11 cellular contexts compared by ENCODE assay signal in genomic region chr5:168364738-168365550, GRCh38.
DNase-seq lines count a peak whose midpoint lies in the region; ATAC-seq, FAIRE-seq and TF ChIP-seq lines count a peak whose summit lies in the region.
"Had no signal": no experiment of that assay in that cellular context is flagged by ENCODE, and none has a peak within 500 bp of the region (broad histone marks: within the 10 kb centered on the region; RNA-seq: fewer than 3 reads in every experiment).

No MANE protein-coding gene starts in this region.

- H3K4me1 Mint-ChIP-seq in MCF 10A (ENCODE audit: insufficient read depth, unreplicated experiment) = peaks cover 32% of the 10 kb centered on the region
- H3K4me1 Mint-ChIP-seq: T-cell had no signal

- peak overlapping the region; percentile 60 for H3K9ac ChIP-seq in keratinocyte (ENCODE audit: control insufficient read depth, extremely low read depth, insufficient read depth, low read length)

- in situ Hi-C loops in transverse colon (cut with MboI; ENCODE audit: low pct_ligation_motif_present in 1 of 4, low pct_unique_long_range_greater_than_20kb in 1 of 4, low sequenced_read_pairs in 3 of 4) = no loop called here

- DNase-seq in HPDE6-E6E7 (ENCODE audit: extremely low spot score) (peak; percentile 44), MCF 10A (ENCODE audit: unreplicated experiment) (peak; percentile 84), keratinocyte (ENCODE audit: low read depth, low spot score) (no peak), suprapubic skin (ENCODE audit: low spot score in 2 of 2) (no peak), T-helper 1 cell (no peak), globus pallidus (ENCODE audit: low spot score) (no peak), transverse colon (no peak)
- DNase-seq: effector memory CD4-positive, alpha-beta T cell; NCI-H2029; T-cell had no signal

- H3K27ac ChIP-seq in keratinocyte (ENCODE audit: control insufficient read depth, insufficient read depth, low read length) (peak overlapping the region; percentile 75), suprapubic skin (peak overlapping the region; percentile 63), transverse colon (no peak overlapping the region)

- dilution Hi-C loops in keratinocyte (cut with MboI; ENCODE audit: extremely low pct_ligation_motif_present, low sequenced_read_pairs) = no loop called here

- H3K27me3 Mint-ChIP-seq in MCF 10A (ENCODE audit: insufficient read depth, unreplicated experiment) = no peaks in the 10 kb centered on the region
- H3K27me3 Mint-ChIP-seq: T-cell had no signal

- H3K27me3 ChIP-seq in keratinocyte (ENCODE audit: control insufficient read depth, extremely low read depth, insufficient read depth, low read length) (no peaks in the 10 kb centered on the region), suprapubic skin (peaks cover 3% of the 10 kb centered on the region), transverse colon (no peaks in the 10 kb centered on the region)

- H3K9me1 ChIP-seq in keratinocyte (ENCODE audit: control insufficient read depth, extremely low read depth, insufficient read depth, low read length) = peaks cover 4% of the 10 kb centered on the region

- peaks cover 7% of the 10 kb centered on the region for H3K9me3 Mint-ChIP-seq in MCF 10A (ENCODE audit: unreplicated experiment)
- H3K9me3 Mint-ChIP-seq: T-cell had no signal

- H3K9me3 ChIP-seq in keratinocyte (ENCODE audit: control insufficient read depth, low read depth, low read length) (no peaks in the 10 kb centered on the region), suprapubic skin (no peaks in the 10 kb centered on the region), transverse colon (no peaks in the 10 kb centered on the region)

- CTCF ChIA-PET in MCF 10A (lab: Yijun Ruan, JAX) = interaction anchor here (0.5 to 4.2 kb wide), 36 partner anchors 9 to 782 kb away, joined by 3 to 29 read pairs (median 4); partner anchors contain the start of genes RARS1 and WWC1

- FAIRE-seq in keratinocyte (lab: Jason Lieb, UNC) = peak; percentile 70

- no peaks in the 10 kb centered on the region for H3K36me3 Mint-ChIP-seq in MCF 10A (ENCODE audit: insufficient read depth, unreplicated experiment)
- H3K36me3 Mint-ChIP-seq: T-cell had no signal

- H3K36me3 ChIP-seq in keratinocyte (ENCODE audit: control insufficient read depth in 2 of 2, extremely low read depth in 1 of 2, insufficient read depth in 2 of 2, low read length in 2 of 2) (no peaks in the 10 kb centered on the region), suprapubic skin (no peaks in the 10 kb centered on the region), transverse colon (no peaks in the 10 kb centered on the region)

- H4K20me1 ChIP-seq in keratinocyte (ENCODE audit: control insufficient read depth, extremely low read depth, insufficient read depth, low read length) = no peaks in the 10 kb centered on the region

- POLR2A ChIA-PET in MCF 10A (lab: Yijun Ruan, JAX) = interaction anchor here (0.9 to 5.9 kb wide), 15 partner anchors 11 to 722 kb away, joined by 3 to 32 read pairs (median 4); partner anchors contain the start of gene WWC1

- no peak for TF ChIP-seq EP300 in suprapubic skin (IDR thresholded peaks at IDR 0.05)
- no peak for TF ChIP-seq EP300 in transverse colon (IDR thresholded peaks at IDR 0.05; ENCODE audit: low read depth)

- peaks cover 41% of the 10 kb centered on the region for H3K79me2 ChIP-seq in keratinocyte (ENCODE audit: control insufficient read depth, insufficient read depth, low read length)

- WGBS in suprapubic skin = 41% methylated on average over 12 of the region's 12 CpGs
- 35 to 57% methylated on average over 5 to 12 of the region's 12 CpGs for WGBS in transverse colon (ENCODE audit: low coverage in 1 of 2), 2 donors

- TF ChIP-seq POLR2A in suprapubic skin (IDR thresholded peaks at IDR 0.05) (no peak), transverse colon (IDR thresholded peaks at IDR 0.05) (no peak)

- intact Hi-C loops in MCF 10A (cut with micrococcal nuclease) (loop anchor here (1.0 to 5.0 kb wide), 3 partner anchors 42 to 96 kb away; partner anchors contain the start of gene WWC1), transverse colon (cut with DNase I; ENCODE audit: low total_unique reads) (no loop called here)

- no peak overlapping the region for H2AFZ ChIP-seq in keratinocyte (ENCODE audit: control insufficient read depth, low read length)

- ATAC-seq in GM19351 (IDR thresholded peaks at IDR 0.05; ENCODE audit: unreplicated experiment) = no peak
- ATAC-seq: T-cell had no signal

- no TSS peak for BruUV-seq in MCF 10A (replicated peaks; lab: Mats Ljungman, UMichigan)

- TF ChIP-seq CTCF in MCF 10A (IDR thresholded peaks at IDR 0.05; ENCODE audit: unreplicated experiment) (no peak), keratinocyte (optimal IDR thresholded peaks at IDR 0.05 in 1 of 3, IDR thresholded peaks at IDR 0.05 in 1 of 3, conservative IDR thresholded peaks at IDR 0.05 in 1 of 3; ENCODE audit: extremely low read depth in 1 of 3, insufficient read depth in 2 of 3, low read length in 3 of 3) (no peak), suprapubic skin (IDR thresholded peaks at IDR 0.05) (no peak), transverse colon (IDR thresholded peaks at IDR 0.05) (no peak)

- H3K4me2 ChIP-seq in keratinocyte (ENCODE audit: control insufficient read depth, extremely low read depth, insufficient read depth, low read depth, low read length) = peak overlapping the region; percentile 94

- H3K4me3 ChIP-seq in keratinocyte (ENCODE audit: control insufficient read depth in 2 of 3, extremely low read depth in 1 of 3, insufficient read depth in 2 of 3, low read depth in 1 of 3, low read length in 3 of 3) = peak overlapping the region in 2 of 3 experiments; percentile 59 to 61
- no peak overlapping the region for H3K4me3 ChIP-seq in suprapubic skin
- H3K4me3 ChIP-seq in transverse colon = no peak overlapping the region

- H3K4me3 Mint-ChIP-seq in MCF 10A (ENCODE audit: unreplicated experiment) = peak overlapping the region; percentile 20
- H3K4me3 Mint-ChIP-seq: T-cell had no signal

- H3K4me1 ChIP-seq in keratinocyte (ENCODE audit: control insufficient read depth, extremely low read depth, insufficient read depth, low read length) (peaks cover 47% of the 10 kb centered on the region), suprapubic skin (peaks cover 34% of the 10 kb centered on the region), transverse colon (peaks cover 0 to 8% (median 3%) of the 10 kb centered on the region in 4 donors)

- H3K27ac Mint-ChIP-seq in MCF 10A (ENCODE audit: low read depth, unreplicated experiment) = peak overlapping the region; percentile 35
- H3K27ac Mint-ChIP-seq: T-cell had no signal

Comparison
In these comparisons a context has a peak if more than half of its experiments do, and no peak if none do; other contexts are left out.
1. DNase-seq: peak in HPDE6-E6E7 (single experiment) and MCF 10A (single experiment); none in keratinocyte (single experiment), suprapubic skin (0 of 2), T-helper 1 cell (0 of 5), globus pallidus (single experiment) and transverse colon (single experiment).
2. H3K27ac ChIP-seq: peak in keratinocyte (single experiment) and suprapubic skin (single experiment); none in transverse colon (0 of 4).
3. H3K4me3 ChIP-seq: peak in keratinocyte (2 of 3); none in suprapubic skin (single experiment) and transverse colon (0 of 4).